ENCODE assay signal across 1 cellular context in genomic region chr16:23705517-23705902, GRCh38.
TF ChIP-seq lines count a peak whose summit lies in the region.

No MANE protein-coding gene starts in this region.

TF ChIP-seq in HepG2, 621 proteins besides CTCF, POLR2A, EP300 and RAD21:
- TF ChIP-seq TRIM22 (IDR thresholded peaks at IDR 0.05) (no peak), GABPA (IDR thresholded peaks at IDR 0.05; ENCODE audit: low read depth, low read length) (no peak), GABPA (CRISPR knock-in tag; IDR thresholded peaks at IDR 0.05; ENCODE audit: low read depth) (no peak), MEIS2 (CRISPR knock-in tag; IDR thresholded peaks at IDR 0.05) (no peak), SRSF1 (optimal IDR thresholded peaks at IDR 0.05; ENCODE audit: low read depth, low read length) (no peak), ZNF274 (CRISPR knock-in tag; IDR thresholded peaks at IDR 0.05) (no peak), ATF3 (CRISPR knock-in tag; IDR thresholded peaks at IDR 0.05) (no peak), ZNF24 (IDR thresholded peaks at IDR 0.05) (no peak), ARNTL (CRISPR knock-in tag; IDR thresholded peaks at IDR 0.05) (no peak; the same call in 1 of the 2 replicates), ZNF749 (CRISPR knock-in tag; IDR thresholded peaks at IDR 0.05; ENCODE audit: borderline replicate concordance) (no peak), EED (CRISPR knock-in tag; IDR thresholded peaks at IDR 0.05) (no peak), CEBPG (CRISPR knock-in tag; IDR thresholded peaks at IDR 0.05) (no peak), ARHGAP35 (CRISPR knock-in tag; IDR thresholded peaks at IDR 0.05; ENCODE audit: borderline replicate concordance) (no peak), ZNF121 (CRISPR knock-in tag; IDR thresholded peaks at IDR 0.05) (peak; percentile 93), HOXA7 (CRISPR knock-in tag; IDR thresholded peaks at IDR 0.05) (0 out of 2 replicates have a peak, but pooled peaks have one; percentile 4), CEBPB (IDR thresholded peaks at IDR 0.05; ENCODE audit: borderline replicate concordance, low read depth, low read length) (no peak), ZNF670 (CRISPR knock-in tag; IDR thresholded peaks at IDR 0.05; ENCODE audit: borderline replicate concordance) (no peak), THAP8 (CRISPR knock-in tag; IDR thresholded peaks at IDR 0.05; ENCODE audit: borderline replicate concordance) (no peak), TCF7L2 (IDR thresholded peaks at IDR 0.05; ENCODE audit: low read depth, low read length) (no peak), MBNL3 (CRISPR knock-in tag; conservative IDR thresholded peaks at IDR 0.05) (no peak), ZFP91 (CRISPR knock-in tag; IDR thresholded peaks at IDR 0.05; ENCODE audit: borderline replicate concordance) (no peak), ZNF512B (CRISPR knock-in tag; IDR thresholded peaks at IDR 0.05; ENCODE audit: borderline replicate concordance) (no peak), ZNF83 (CRISPR knock-in tag; IDR thresholded peaks at IDR 0.05; ENCODE audit: borderline replicate concordance) (no peak), ZNF331 (CRISPR knock-in tag; IDR thresholded peaks at IDR 0.05) (no peak), ZNF605 (CRISPR knock-in tag; IDR thresholded peaks at IDR 0.05) (no peak), MAX (IDR thresholded peaks at IDR 0.05) (0 out of 2 replicates have a peak, but pooled peaks have one; percentile 13), NR2F6 (IDR thresholded peaks at IDR 0.05) (peak; percentile 5; the same call in 1 of the 2 replicates), NR2F6 (CRISPR knock-in tag; IDR thresholded peaks at IDR 0.05) (no peak), ZNF629 (CRISPR knock-in tag; conservative IDR thresholded peaks at IDR 0.05) (0 out of 2 replicates have a peak, but pooled peaks have one; percentile 10), IKZF1 (IDR thresholded peaks at IDR 0.05) (no peak), HDAC6 (IDR thresholded peaks at IDR 0.05; ENCODE audit: low read depth, low read length) (no peak), ZNF724P (CRISPR knock-in tag; IDR thresholded peaks at IDR 0.05; ENCODE audit: borderline replicate concordance) (0 out of 2 replicates have a peak, but pooled peaks have one; percentile 9), ZNF607 (CRISPR knock-in tag; IDR thresholded peaks at IDR 0.05; ENCODE audit: borderline replicate concordance) (0 out of 2 replicates have a peak, but pooled peaks have one; percentile 13)
